Comparison of ENCODE assay signal across 8 cellular contexts in the genomic region with DNA sequence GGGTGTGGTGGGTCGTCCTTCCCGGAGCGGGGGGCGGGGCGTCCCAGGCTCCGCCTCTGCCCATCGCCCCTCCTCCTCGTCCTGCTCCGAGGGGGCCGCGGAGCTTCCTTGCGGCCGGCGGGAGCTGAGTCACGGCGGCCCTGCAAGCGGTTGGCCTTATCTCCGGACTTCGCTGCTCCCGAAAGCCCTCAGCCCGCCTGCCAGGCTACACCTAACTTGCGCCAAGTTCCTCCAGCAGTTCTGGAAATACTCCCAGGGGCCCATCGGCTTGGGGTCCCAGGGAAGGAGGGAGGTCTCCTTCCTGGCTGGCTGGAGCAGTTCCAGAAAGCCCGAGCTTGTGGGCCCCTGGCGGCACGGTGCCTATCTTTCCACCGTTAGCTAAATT. TPM values are rescaled to one million over a fixed set of nuclear protein-coding genes. Genes with fewer than 3 reads are reported as not detected.
A peak's percentile ranks its signal among the peaks of the same experiment; 100 is the strongest.
DNase-seq lines count a peak whose midpoint lies in the region; FAIRE-seq and TF ChIP-seq lines count a peak whose summit lies in the region.

No MANE protein-coding gene starts in this region.

- TF ChIP-seq CTCF in LNCaP clone FGC (IDR thresholded peaks at IDR 0.05; ENCODE audit: control insufficient read depth, extremely low read depth, insufficient read depth) (no peak), hepatocyte (IDR thresholded peaks at IDR 0.05; ENCODE audit: poor library complexity) (no peak), retinal pigment epithelial cell (conservative IDR thresholded peaks at IDR 0.05; ENCODE audit: low read depth, low read length) (no peak)

- H2AFZ ChIP-seq in GM23248 (peak overlapping the region; percentile 83), hepatocyte (peak overlapping the region; percentile 38)

- DNase-seq in GM23248 (peak; percentile 97), LNCaP clone FGC (ENCODE audit: low read depth) (no peak), T-helper 1 cell (peak in 4 of 5 donors; percentile 18 to 64 (median 34)), astrocyte of the hippocampus (ENCODE audit: low read depth, low spot score) (peak; percentile 97), hepatocyte (ENCODE audit: low spot score) (peak; percentile 96), retinal pigment epithelial cell (ENCODE audit: low read depth) (peak; percentile 57), DMS79 treated with DMSO at 0.1 percent for 48 hours (lab: John Stamatoyannopoulos, UW) (no peak)

- WGBS in GM23248 (ENCODE audit: low coverage in 1 of 2, low lambda C conversion rate in 2 of 2, missing lambda C conversion rate in 2 of 2), 2 experiments: 1% methylated on average over 22 to 27 of the region's 27 CpGs
- WGBS in hepatocyte (ENCODE audit: low lambda C conversion rate, missing lambda C conversion rate): 2% methylated on average over 27 of the region's 27 CpGs

- H4K20me1 ChIP-seq in GM23248 (ENCODE audit: insufficient read depth): no peaks in the 10 kb centered on the region
- H4K20me1 ChIP-seq in hepatocyte (ENCODE audit: insufficient read depth, poor library complexity, severe bottlenecking): no peaks in the 10 kb centered on the region

- H3K27me3 ChIP-seq in GM23248 (replicated peaks; ENCODE audit: insufficient read depth): no peaks in the 10 kb centered on the region
- H3K27me3 ChIP-seq in hepatocyte: no peaks in the 10 kb centered on the region

- H3K4me1 ChIP-seq in GM23248 (ENCODE audit: insufficient read depth) (peaks cover 19% of the 10 kb centered on the region), hepatocyte (ENCODE audit: insufficient read depth) (peaks cover 25% of the 10 kb centered on the region)

- H3K27ac ChIP-seq in GM23248 (peak overlapping the region; percentile 84), hepatocyte (peak overlapping the region; percentile 96)

- H3K79me2 ChIP-seq in GM23248 (ENCODE audit: insufficient read depth): no peaks in the 10 kb centered on the region
- H3K79me2 ChIP-seq in hepatocyte: no peaks in the 10 kb centered on the region

- in situ Hi-C loops in GM23248 (cut with MboI): no loop called here

- peak overlapping the region; percentile 66 for H3K4me3 ChIP-seq in GM23248
- H3K4me3 ChIP-seq in LNCaP clone FGC (ENCODE audit: low read depth, low read length): peak overlapping the region; percentile 22; the same call in 1 of the 2 replicates
- H3K4me3 ChIP-seq in hepatocyte: peak overlapping the region; percentile 25
- H3K4me3 ChIP-seq in retinal pigment epithelial cell (ENCODE audit: low read length): peak overlapping the region; percentile 47

- H3K4me2 ChIP-seq in GM23248 (ENCODE audit: unreplicated experiment) (peak overlapping the region; percentile 81), hepatocyte (peak overlapping the region; percentile 83)

- H3K9ac ChIP-seq in GM23248: peak overlapping the region; percentile 79

- no peaks in the 10 kb centered on the region for H3K36me3 ChIP-seq in GM23248 (ENCODE audit: low read depth)
- no peaks in the 10 kb centered on the region for H3K36me3 ChIP-seq in hepatocyte (replicated peaks; ENCODE audit: insufficient read depth, low read depth)

- no peaks in the 10 kb centered on the region for H3K9me3 ChIP-seq in GM23248 (ENCODE audit: low read depth)
- no peaks in the 10 kb centered on the region for H3K9me3 ChIP-seq in hepatocyte (ENCODE audit: low read depth)

- FAIRE-seq in G401.6 (lab: Jason Lieb, UNC): peak; percentile 86

- peaks cover 15% of the 10 kb centered on the region for H3F3A ChIP-seq in GM23248 (ENCODE audit: insufficient read depth)

- H3K9me2 ChIP-seq in GM23248 (ENCODE audit: insufficient read depth): no peaks in the 10 kb centered on the region
- no peaks in the 10 kb centered on the region for H3K9me2 ChIP-seq in hepatocyte (replicated peaks; ENCODE audit: insufficient read depth)

RNA-seq across cellular contexts. Expression of gene CDKN2AIPNL, which starts 54.2 kb away (rescaled TPM):
- 22.1 and 26.0 TPM in 2 replicates for total RNA-seq in GM23248 (2014; rRNA removed; shearing (Covaris generic))
- 36.1 and 39.9 TPM in 2 replicates for polyA plus RNA-seq in GM23248 (2016; fragmentation: Nextera tagmentation; extraction: Ambion mirVana)
- total RNA-seq in hepatocyte: 24.1 and 34.4 TPM in 2 replicates
- polyA plus RNA-seq in hepatocyte: 29.9 and 30.0 TPM in 2 replicates

RNA-seq across cellular contexts. Expression of gene JADE2, which starts 59.6 kb away (rescaled TPM):
- total RNA-seq in GM23248 (2014; rRNA removed; shearing (Covaris generic)): 18.0 and 20.9 TPM in 2 replicates
- polyA plus RNA-seq in GM23248 (2016; fragmentation: Nextera tagmentation; extraction: Ambion mirVana) (7.1 and 8.0 TPM in 2 replicates), hepatocyte (14.9 and 15.2 TPM in 2 replicates)
- total RNA-seq in hepatocyte: 35.4 and 36.1 TPM in 2 replicates

Comparison
In these comparisons a context has a peak if more than half of its experiments do, and no peak if none do; other contexts are left out.
1. DNase-seq: peak in GM23248 (single experiment), T-helper 1 cell (4 of 5), astrocyte of the hippocampus (single experiment), hepatocyte (single experiment) and retinal pigment epithelial cell (single experiment); none in LNCaP clone FGC (single experiment) and DMS79 treated with DMSO at 0.1 percent for 48 hours (single experiment).
2. Peak in every context shown above with its lines, with median percentiles within 50 percentile points of each other: H3K4me3 ChIP-seq.